In genomic region chr5:69414885-69415583, GRCh38 we compare ENCODE assay signal across 1 cellular context.
TF ChIP-seq lines count a peak whose summit lies in the region.

A gene with protein sequence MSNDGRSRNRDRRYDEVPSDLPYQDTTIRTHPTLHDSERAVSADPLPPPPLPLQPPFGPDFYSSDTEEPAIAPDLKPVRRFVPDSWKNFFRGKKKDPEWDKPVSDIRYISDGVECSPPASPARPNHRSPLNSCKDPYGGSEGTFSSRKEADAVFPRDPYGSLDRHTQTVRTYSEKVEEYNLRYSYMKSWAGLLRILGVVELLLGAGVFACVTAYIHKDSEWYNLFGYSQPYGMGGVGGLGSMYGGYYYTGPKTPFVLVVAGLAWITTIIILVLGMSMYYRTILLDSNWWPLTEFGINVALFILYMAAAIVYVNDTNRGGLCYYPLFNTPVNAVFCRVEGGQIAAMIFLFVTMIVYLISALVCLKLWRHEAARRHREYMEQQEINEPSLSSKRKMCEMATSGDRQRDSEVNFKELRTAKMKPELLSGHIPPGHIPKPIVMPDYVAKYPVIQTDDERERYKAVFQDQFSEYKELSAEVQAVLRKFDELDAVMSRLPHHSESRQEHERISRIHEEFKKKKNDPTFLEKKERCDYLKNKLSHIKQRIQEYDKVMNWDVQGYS (plus strand): TSS chr5:69415116. CDS start chr5:69419386, 4,270 bp downstream.

TF ChIP-seq in HepG2, 621 proteins besides CTCF, POLR2A, EP300 and RAD21 (continued from another document and continues in another):
- peak; percentile 83; the same call in 1 of the 2 replicates for TF ChIP-seq EEA1 (CRISPR knock-in tag; IDR thresholded peaks at IDR 0.05; ENCODE audit: borderline replicate concordance)
- TF ChIP-seq AKAP8 (CRISPR knock-in tag; IDR thresholded peaks at IDR 0.05) = peak; percentile 74
- no peak for TF ChIP-seq ZNF572 (CRISPR knock-in tag; IDR thresholded peaks at IDR 0.05)
- TF ChIP-seq HNRNPLL (IDR thresholded peaks at IDR 0.05; ENCODE audit: low read depth, low read length, poor library complexity, severe bottlenecking) = peak; percentile 81
- 0 out of 2 replicates have a peak, but pooled peaks have one; percentile 6 for TF ChIP-seq ZNF557 (CRISPR knock-in tag; IDR thresholded peaks at IDR 0.05)
- TF ChIP-seq, protein P1, sequence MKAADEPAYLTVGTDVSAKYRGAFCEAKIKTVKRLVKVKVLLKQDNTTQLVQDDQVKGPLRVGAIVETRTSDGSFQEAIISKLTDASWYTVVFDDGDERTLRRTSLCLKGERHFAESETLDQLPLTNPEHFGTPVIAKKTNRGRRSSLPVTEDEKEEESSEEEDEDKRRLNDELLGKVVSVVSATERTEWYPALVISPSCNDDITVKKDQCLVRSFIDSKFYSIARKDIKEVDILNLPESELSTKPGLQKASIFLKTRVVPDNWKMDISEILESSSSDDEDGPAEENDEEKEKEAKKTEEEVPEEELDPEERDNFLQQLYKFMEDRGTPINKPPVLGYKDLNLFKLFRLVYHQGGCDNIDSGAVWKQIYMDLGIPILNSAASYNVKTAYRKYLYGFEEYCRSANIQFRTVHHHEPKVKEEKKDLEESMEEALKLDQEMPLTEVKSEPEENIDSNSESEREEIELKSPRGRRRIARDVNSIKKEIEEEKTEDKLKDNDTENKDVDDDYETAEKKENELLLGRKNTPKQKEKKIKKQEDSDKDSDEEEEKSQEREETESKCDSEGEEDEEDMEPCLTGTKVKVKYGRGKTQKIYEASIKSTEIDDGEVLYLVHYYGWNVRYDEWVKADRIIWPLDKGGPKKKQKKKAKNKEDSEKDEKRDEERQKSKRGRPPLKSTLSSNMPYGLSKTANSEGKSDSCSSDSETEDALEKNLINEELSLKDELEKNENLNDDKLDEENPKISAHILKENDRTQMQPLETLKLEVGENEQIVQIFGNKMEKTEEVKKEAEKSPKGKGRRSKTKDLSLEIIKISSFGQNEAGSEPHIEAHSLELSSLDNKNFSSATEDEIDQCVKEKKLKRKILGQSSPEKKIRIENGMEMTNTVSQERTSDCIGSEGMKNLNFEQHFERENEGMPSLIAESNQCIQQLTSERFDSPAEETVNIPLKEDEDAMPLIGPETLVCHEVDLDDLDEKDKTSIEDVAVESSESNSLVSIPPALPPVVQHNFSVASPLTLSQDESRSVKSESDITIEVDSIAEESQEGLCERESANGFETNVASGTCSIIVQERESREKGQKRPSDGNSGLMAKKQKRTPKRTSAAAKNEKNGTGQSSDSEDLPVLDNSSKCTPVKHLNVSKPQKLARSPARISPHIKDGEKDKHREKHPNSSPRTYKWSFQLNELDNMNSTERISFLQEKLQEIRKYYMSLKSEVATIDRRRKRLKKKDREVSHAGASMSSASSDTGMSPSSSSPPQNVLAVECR (CRISPR knock-in tag; IDR thresholded peaks at IDR 0.05; ENCODE audit: borderline replicate concordance) = peak; percentile 86
- peak; percentile 96 for TF ChIP-seq AGO2 (optimal IDR thresholded peaks at IDR 0.05; ENCODE audit: low read depth, low read length)
- TF ChIP-seq THYN1 (CRISPR knock-in tag; IDR thresholded peaks at IDR 0.05; ENCODE audit: borderline replicate concordance, low read depth) = no peak
- no peak for TF ChIP-seq ZBTB3 (CRISPR knock-in tag; IDR thresholded peaks at IDR 0.05; ENCODE audit: borderline replicate concordance, low read depth)
- no peak for TF ChIP-seq TCF12 (IDR thresholded peaks at IDR 0.05)
- TF ChIP-seq TCF12 (CRISPR knock-in tag; IDR thresholded peaks at IDR 0.05) = peak; percentile 69; the same call in 1 of the 2 replicates
- peak; percentile 66; the same call in 1 of the 3 replicates for TF ChIP-seq MXI1 (IDR thresholded peaks at IDR 0.05; ENCODE audit: borderline replicate concordance, low read depth, low read length)
- TF ChIP-seq SNRNP70 (IDR thresholded peaks at IDR 0.05; ENCODE audit: low read depth, low read length) = no peak
- peak; percentile 83; the same call in 1 of the 2 replicates for TF ChIP-seq ZNF749 (CRISPR knock-in tag; IDR thresholded peaks at IDR 0.05; ENCODE audit: borderline replicate concordance)
- TF ChIP-seq KDM4B (CRISPR knock-in tag; IDR thresholded peaks at IDR 0.05) = 0 out of 2 replicates have a peak, but pooled peaks have one; percentile 28
- peak; percentile 26; the same call in 1 of the 2 replicates for TF ChIP-seq SAFB2 (CRISPR knock-in tag; IDR thresholded peaks at IDR 0.05; ENCODE audit: borderline replicate concordance, low read depth)
- no peak for TF ChIP-seq ZBTB7B (CRISPR knock-in tag; IDR thresholded peaks at IDR 0.05)
- TF ChIP-seq ZNF773 (CRISPR knock-in tag; IDR thresholded peaks at IDR 0.05; ENCODE audit: borderline replicate concordance) = 0 out of 2 replicates have a peak, but pooled peaks have one; percentile 40
- TF ChIP-seq GATAD2A (CRISPR knock-in tag; IDR thresholded peaks at IDR 0.05) = 0 out of 2 replicates have a peak, but pooled peaks have one; percentile 27
- TF ChIP-seq ZFX (CRISPR knock-in tag; IDR thresholded peaks at IDR 0.05; ENCODE audit: low read depth) = peak; percentile 78
- TF ChIP-seq, protein P2, sequence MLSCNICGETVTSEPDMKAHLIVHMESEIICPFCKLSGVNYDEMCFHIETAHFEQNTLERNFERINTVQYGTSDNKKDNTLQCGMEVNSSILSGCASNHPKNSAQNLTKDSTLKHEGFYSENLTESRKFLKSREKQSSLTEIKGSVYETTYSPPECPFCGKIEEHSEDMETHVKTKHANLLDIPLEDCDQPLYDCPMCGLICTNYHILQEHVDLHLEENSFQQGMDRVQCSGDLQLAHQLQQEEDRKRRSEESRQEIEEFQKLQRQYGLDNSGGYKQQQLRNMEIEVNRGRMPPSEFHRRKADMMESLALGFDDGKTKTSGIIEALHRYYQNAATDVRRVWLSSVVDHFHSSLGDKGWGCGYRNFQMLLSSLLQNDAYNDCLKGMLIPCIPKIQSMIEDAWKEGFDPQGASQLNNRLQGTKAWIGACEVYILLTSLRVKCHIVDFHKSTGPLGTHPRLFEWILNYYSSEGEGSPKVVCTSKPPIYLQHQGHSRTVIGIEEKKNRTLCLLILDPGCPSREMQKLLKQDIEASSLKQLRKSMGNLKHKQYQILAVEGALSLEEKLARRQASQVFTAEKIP (CRISPR knock-in tag; IDR thresholded peaks at IDR 0.05; ENCODE audit: borderline replicate concordance) = no peak
- TF ChIP-seq HNF4G (IDR thresholded peaks at IDR 0.05; ENCODE audit: borderline replicate concordance, low read depth, low read length) = no peak
- TF ChIP-seq HNF4G (CRISPR knock-in tag; IDR thresholded peaks at IDR 0.05; ENCODE audit: borderline replicate concordance, low read depth) = no peak
- peak; percentile 53 for TF ChIP-seq IRF2 (CRISPR knock-in tag; IDR thresholded peaks at IDR 0.05)
- TF ChIP-seq MAF1 (CRISPR knock-in tag; IDR thresholded peaks at IDR 0.05; ENCODE audit: borderline replicate concordance) = no peak
- TF ChIP-seq FIP1L1 (IDR thresholded peaks at IDR 0.05; ENCODE audit: borderline replicate concordance, insufficient read depth, low read depth, low read length) = no peak
- no peak for TF ChIP-seq CENPT (CRISPR knock-in tag; IDR thresholded peaks at IDR 0.05; ENCODE audit: low read depth)
- no peak for TF ChIP-seq ZBTB37 (CRISPR knock-in tag; IDR thresholded peaks at IDR 0.05)
- TF ChIP-seq ZNF431 (CRISPR knock-in tag; IDR thresholded peaks at IDR 0.05; ENCODE audit: borderline replicate concordance, low read depth) = peak; percentile 55; the same call in 1 of the 2 replicates
- peak; percentile 19; the same call in 1 of the 2 replicates for TF ChIP-seq KMT2A (CRISPR knock-in tag; IDR thresholded peaks at IDR 0.05)
- TF ChIP-seq CENPX (CRISPR knock-in tag; IDR thresholded peaks at IDR 0.05) = no peak
- no peak for TF ChIP-seq SMAD1 (CRISPR knock-in tag; IDR thresholded peaks at IDR 0.05; ENCODE audit: borderline replicate concordance, low read depth)
- TF ChIP-seq SMARCC2 (IDR thresholded peaks at IDR 0.05) = no peak
- TF ChIP-seq HNF1A (IDR thresholded peaks at IDR 0.05; ENCODE audit: low read depth) = no peak
- no peak; the same call in 1 of the 2 replicates for TF ChIP-seq HNF1A (CRISPR knock-in tag; IDR thresholded peaks at IDR 0.05; ENCODE audit: borderline replicate concordance)
- TF ChIP-seq MEF2D (CRISPR knock-in tag; IDR thresholded peaks at IDR 0.05) = no peak
- no peak for TF ChIP-seq ZNF652 (CRISPR knock-in tag; IDR thresholded peaks at IDR 0.05; ENCODE audit: borderline replicate concordance, low read depth)
- TF ChIP-seq ZNF12 (CRISPR knock-in tag; IDR thresholded peaks at IDR 0.05) = no peak
- no peak; the same call in none of the 2 replicates for TF ChIP-seq FOSL2 (CRISPR knock-in tag; IDR thresholded peaks at IDR 0.05)
- TF ChIP-seq CC2D1A (CRISPR knock-in tag; IDR thresholded peaks at IDR 0.05) = no peak
- no peak for TF ChIP-seq ZNF207 (IDR thresholded peaks at IDR 0.05; ENCODE audit: borderline replicate concordance)
- no peak for TF ChIP-seq ZNF703 (CRISPR knock-in tag; IDR thresholded peaks at IDR 0.05; ENCODE audit: borderline replicate concordance)
- TF ChIP-seq GMEB2 (CRISPR knock-in tag; IDR thresholded peaks at IDR 0.05; ENCODE audit: low read depth) = no peak
- TF ChIP-seq JARID2 (CRISPR knock-in tag; IDR thresholded peaks at IDR 0.05; ENCODE audit: insufficient replicate concordance) = no peak
- no peak for TF ChIP-seq ZNF225 (CRISPR knock-in tag; IDR thresholded peaks at IDR 0.05)
- no peak for TF ChIP-seq KAT2B (IDR thresholded peaks at IDR 0.05; ENCODE audit: borderline replicate concordance, low read depth, low read length)
- TF ChIP-seq ZNF44 (CRISPR knock-in tag; IDR thresholded peaks at IDR 0.05) = no peak
- peak; percentile 86; the same call in 1 of the 2 replicates for TF ChIP-seq ZNF670 (CRISPR knock-in tag; IDR thresholded peaks at IDR 0.05; ENCODE audit: borderline replicate concordance)
- TF ChIP-seq ZNF619 (CRISPR knock-in tag; IDR thresholded peaks at IDR 0.05) = no peak
- no peak for TF ChIP-seq ZNF234 (CRISPR knock-in tag; conservative IDR thresholded peaks at IDR 0.05)
- no peak for TF ChIP-seq SSRP1 (CRISPR knock-in tag; IDR thresholded peaks at IDR 0.05)
- TF ChIP-seq SRY (CRISPR knock-in tag; IDR thresholded peaks at IDR 0.05) = peak; percentile 84; the same call in 1 of the 2 replicates
- TF ChIP-seq ZNF432 (CRISPR knock-in tag; IDR thresholded peaks at IDR 0.05; ENCODE audit: borderline replicate concordance) = no peak
- peak; percentile 77; the same call in 1 of the 2 replicates for TF ChIP-seq MXD1 (CRISPR knock-in tag; IDR thresholded peaks at IDR 0.05)
- TF ChIP-seq, protein P3, sequence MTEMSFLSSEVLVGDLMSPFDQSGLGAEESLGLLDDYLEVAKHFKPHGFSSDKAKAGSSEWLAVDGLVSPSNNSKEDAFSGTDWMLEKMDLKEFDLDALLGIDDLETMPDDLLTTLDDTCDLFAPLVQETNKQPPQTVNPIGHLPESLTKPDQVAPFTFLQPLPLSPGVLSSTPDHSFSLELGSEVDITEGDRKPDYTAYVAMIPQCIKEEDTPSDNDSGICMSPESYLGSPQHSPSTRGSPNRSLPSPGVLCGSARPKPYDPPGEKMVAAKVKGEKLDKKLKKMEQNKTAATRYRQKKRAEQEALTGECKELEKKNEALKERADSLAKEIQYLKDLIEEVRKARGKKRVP (CRISPR knock-in tag; IDR thresholded peaks at IDR 0.05) = peak in 1 of 2 experiments; percentile 71; a peak in 2 of 4 replicates
